Comparison of ENCODE assay signal across 10 cellular contexts in the genomic region with DNA sequence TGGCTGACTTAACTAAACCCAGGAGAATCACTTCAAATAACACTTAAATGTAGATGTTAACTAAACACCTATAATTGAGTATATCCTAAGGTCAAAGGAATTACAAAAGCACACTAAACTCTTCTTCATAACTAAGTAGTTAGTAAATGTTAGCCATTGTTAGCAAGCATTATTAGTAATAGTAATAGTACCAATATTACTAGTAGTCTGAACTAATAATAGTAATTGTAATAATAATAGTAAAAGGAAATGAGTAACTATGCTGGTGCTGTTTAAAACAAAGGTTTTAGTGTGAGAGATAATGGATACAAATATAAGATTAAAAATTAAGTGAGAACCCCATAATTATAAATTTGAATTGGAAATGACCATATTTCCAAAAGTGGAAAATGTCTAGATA.
"Had no signal": no experiment of that assay in that cellular context is flagged by ENCODE, and none has a peak within 500 bp of the region (broad histone marks: within the 10 kb centered on the region; RNA-seq: fewer than 3 reads in every experiment).

No MANE protein-coding gene starts in this region.

- DNase-seq: H9, HCEC 1CT, KBM-7 had no signal

- H3K27me3 Mint-ChIP-seq: IgD-negative memory B cell had no signal

- H3K36me3 Mint-ChIP-seq: IgD-negative memory B cell had no signal

- FAIRE-seq: H1, H54, HepG2 had no signal

- H3K27ac Mint-ChIP-seq: GM23338, H9, IgD-negative memory B cell had no signal

- H3K27ac ChIP-seq: HL-60, KMS-11 had no signal

- H3K4me3 Mint-ChIP-seq: GM23338, H9, IgD-negative memory B cell had no signal

- H2AFZ ChIP-seq: GM23338 had no signal

- H3K4me1 Mint-ChIP-seq: H9, IgD-negative memory B cell had no signal

- ATAC-seq: GM23338, HepG2 had no signal

- H3K4me3 ChIP-seq: GM23338 had no signal
